ENCODE assay signal across 31 cellular contexts in genomic region chr6:22884441-22884840, GRCh38.
"Had no signal": no experiment of that assay in that cellular context is flagged by ENCODE, and none has a peak within 500 bp of the region (broad histone marks: within the 10 kb centered on the region; RNA-seq: fewer than 3 reads in every experiment).

No MANE protein-coding gene starts in this region.

- H3K4me1 ChIP-seq: parathyroid adenoma had no signal

- H3K36me3 ChIP-seq: brain microvascular endothelial cell, esophagus squamous epithelium, gastrocnemius medialis, lower lobe of right lung, transverse colon, WERI-Rb-1 had no signal

- FAIRE-seq: keratinocyte, small intestine, urothelium cell line had no signal

- H3K9me3 ChIP-seq: esophagus squamous epithelium, gastrocnemius medialis, lower lobe of right lung, transverse colon had no signal

- H3K4me3 ChIP-seq: dorsolateral prefrontal cortex, esophagus squamous epithelium, gastrocnemius medialis, lower lobe of right lung, transverse colon had no signal

- H3K36me3 Mint-ChIP-seq: activated CD8-positive, alpha-beta memory T cell treated with anti-CD3 and anti-CD28 coated beads, Interleukin-2, amount 10 ng/mL, durations not matched to agents 7 days and 5 days; activated naive CD4-positive, alpha-beta T cell treated with anti-CD3 and anti-CD28 coated beads, Interleukin-2, amount 10 ng/mL, durations not matched to agents 7 days and 5 days; stimulated activated naive B cell treated with anti-CD40 and anti-IgM and Interleukin-4, amounts not matched to agents 10 μg/mL and 1 μg/mL and 100 μg/mL, for 72 hours had no signal

- H2AFZ ChIP-seq: parathyroid adenoma had no signal

- H3K27me3 Mint-ChIP-seq: activated CD4-positive, alpha-beta T cell treated with anti-CD3 and anti-CD28 coated beads, Interleukin-2, amount 10 ng/mL, durations not matched to agents 7 days and 5 days; activated CD8-positive, alpha-beta memory T cell treated with anti-CD3 and anti-CD28 coated beads, Interleukin-2, amount 10 ng/mL, durations not matched to agents 7 days and 5 days; activated naive CD4-positive, alpha-beta T cell treated with anti-CD3 and anti-CD28 coated beads, Interleukin-2, amount 10 ng/mL, durations not matched to agents 7 days and 5 days; effector memory CD8-positive, alpha-beta T cell had no signal

- H3K27me3 ChIP-seq: brain microvascular endothelial cell, dorsolateral prefrontal cortex, esophagus squamous epithelium, gastrocnemius medialis, transverse colon had no signal

- H3K27ac ChIP-seq: brain microvascular endothelial cell, dorsolateral prefrontal cortex, esophagus squamous epithelium, lower lobe of right lung, parathyroid adenoma, transverse colon, WERI-Rb-1 had no signal

- H3K4me3 Mint-ChIP-seq: activated CD4-positive, alpha-beta T cell treated with anti-CD3 and anti-CD28 coated beads, Interleukin-2, amount 10 ng/mL, durations not matched to agents 7 days and 5 days; activated CD8-positive, alpha-beta memory T cell treated with anti-CD3 and anti-CD28 coated beads, Interleukin-2, amount 10 ng/mL, durations not matched to agents 7 days and 5 days; activated CD8-positive, alpha-beta T cell treated with anti-CD3 and anti-CD28 coated beads for 36 hours; activated naive CD4-positive, alpha-beta T cell treated with anti-CD3 and anti-CD28 coated beads, Interleukin-2, amount 10 ng/mL, durations not matched to agents 7 days and 5 days; effector memory CD8-positive, alpha-beta T cell; nephron; stimulated activated naive B cell treated with anti-CD40 and anti-IgM and Interleukin-4, amounts not matched to agents 10 μg/mL and 1 μg/mL and 100 μg/mL, for 72 hours; T-helper 1 cell treated with Interleukin-12 subunit alpha and Interleukin-12 subunit beta and Interleukin-4 antibody, amounts not matched to agents 30 μg/mL and 1 μg/mL, for 36 hours had no signal

- H3K4me1 Mint-ChIP-seq: activated CD4-positive, alpha-beta T cell treated with anti-CD3 and anti-CD28 coated beads, Interleukin-2, amount 10 ng/mL, durations not matched to agents 7 days and 5 days; activated CD8-positive, alpha-beta memory T cell treated with anti-CD3 and anti-CD28 coated beads, Interleukin-2, amount 10 ng/mL, durations not matched to agents 7 days and 5 days; activated naive CD4-positive, alpha-beta T cell treated with anti-CD3 and anti-CD28 coated beads, Interleukin-2, amount 10 ng/mL, durations not matched to agents 7 days and 5 days; stimulated activated naive B cell treated with anti-CD40 and anti-IgM and Interleukin-4, amounts not matched to agents 10 μg/mL and 1 μg/mL and 100 μg/mL, for 72 hours had no signal

- H3K79me2 ChIP-seq: parathyroid adenoma had no signal

- H3K27ac Mint-ChIP-seq: activated CD4-positive, alpha-beta T cell treated with anti-CD3 and anti-CD28 coated beads, Interleukin-2, amount 10 ng/mL, durations not matched to agents 7 days and 5 days; activated CD8-positive, alpha-beta memory T cell treated with anti-CD3 and anti-CD28 coated beads, Interleukin-2, amount 10 ng/mL, durations not matched to agents 7 days and 5 days; activated CD8-positive, alpha-beta T cell treated with anti-CD3 and anti-CD28 coated beads for 36 hours; activated naive CD4-positive, alpha-beta T cell treated with anti-CD3 and anti-CD28 coated beads, Interleukin-2, amount 10 ng/mL, durations not matched to agents 7 days and 5 days; effector memory CD8-positive, alpha-beta T cell; nephron; stimulated activated naive B cell treated with anti-CD40 and anti-IgM and Interleukin-4, amounts not matched to agents 10 μg/mL and 1 μg/mL and 100 μg/mL, for 72 hours; T-helper 1 cell treated with Interleukin-12 subunit alpha and Interleukin-12 subunit beta and Interleukin-4 antibody, amounts not matched to agents 30 μg/mL and 1 μg/mL, for 36 hours had no signal

- DNase-seq: activated CD4-positive, alpha-beta T cell treated with anti-CD3 and anti-CD28 coated beads, Interleukin-2, amount 10 ng/mL, durations not matched to agents 7 days and 5 days; activated CD4-positive, CD25-positive, alpha-beta regulatory T cell treated with anti-CD3 and anti-CD28 coated beads, Interleukin-2, amount 50 U/mL, for 72 hours; activated CD8-positive, alpha-beta memory T cell treated with anti-CD3 and anti-CD28 coated beads, Interleukin-2, amount 10 ng/mL, durations not matched to agents 7 days and 5 days; activated CD8-positive, alpha-beta T cell treated with anti-CD3 and anti-CD28 coated beads for 36 hours; activated effector memory CD4-positive, alpha-beta T cell treated with anti-CD3 and anti-CD28 coated beads, Interleukin-2, amount 50 U/mL, for 16 hours; activated naive CD4-positive, alpha-beta T cell treated with anti-CD3 and anti-CD28 coated beads, Interleukin-2, amount 10 ng/mL, durations not matched to agents 7 days and 5 days; activated T-cell treated with anti-CD3 and anti-CD28 coated beads for 4 hours; brain microvascular endothelial cell; caudate nucleus; dorsolateral prefrontal cortex; effector memory CD8-positive, alpha-beta T cell; esophagus squamous epithelium; gastrocnemius medialis; head of caudate nucleus; left colon; lower lobe of right lung; nucleus accumbens; small intestine; stimulated activated CD4-positive, alpha-beta T cell treated with anti-CD3 and anti-CD28 coated beads, Interleukin-15, amount 100 ng/mL, for 24 hours; stimulated activated CD4-positive, alpha-beta T cell treated with anti-CD3 and anti-CD28 coated beads, Interleukin-2, amount 100 ng/mL, for 48 hours; stimulated activated CD8-positive, alpha-beta memory T cell treated with anti-CD3 and anti-CD28 coated beads, Interleukin-4, amount 100 ng/mL, for 48 hours; stimulated activated naive B cell treated with anti-CD40 and anti-IgM and Interleukin-4, amounts not matched to agents 10 μg/mL and 1 μg/mL and 100 μg/mL, for 72 hours; T1000; transverse colon; WERI-Rb-1 had no signal

- H3K9me3 Mint-ChIP-seq: activated CD4-positive, alpha-beta T cell treated with anti-CD3 and anti-CD28 coated beads, Interleukin-2, amount 10 ng/mL, durations not matched to agents 7 days and 5 days; activated CD8-positive, alpha-beta T cell treated with anti-CD3 and anti-CD28 coated beads for 36 hours; activated naive CD4-positive, alpha-beta T cell treated with anti-CD3 and anti-CD28 coated beads, Interleukin-2, amount 10 ng/mL, durations not matched to agents 7 days and 5 days; stimulated activated naive B cell treated with anti-CD40 and anti-IgM and Interleukin-4, amounts not matched to agents 10 μg/mL and 1 μg/mL and 100 μg/mL, for 72 hours; T-helper 1 cell treated with Interleukin-12 subunit alpha and Interleukin-12 subunit beta and Interleukin-4 antibody, amounts not matched to agents 30 μg/mL and 1 μg/mL, for 36 hours had no signal

- H3K9ac ChIP-seq: parathyroid adenoma had no signal

- ATAC-seq: activated CD8-positive, alpha-beta memory T cell treated with anti-CD3 and anti-CD28 coated beads, Interleukin-2, amount 10 ng/mL, durations not matched to agents 7 days and 5 days; activated CD8-positive, alpha-beta T cell treated with anti-CD3 and anti-CD28 coated beads for 36 hours; effector memory CD8-positive, alpha-beta T cell; left colon; lower lobe of right lung; sciatic nerve; stimulated activated naive B cell treated with anti-CD40 and anti-IgM and Interleukin-4, amounts not matched to agents 10 μg/mL and 1 μg/mL and 100 μg/mL, for 72 hours had no signal
